In the genomic region with DNA sequence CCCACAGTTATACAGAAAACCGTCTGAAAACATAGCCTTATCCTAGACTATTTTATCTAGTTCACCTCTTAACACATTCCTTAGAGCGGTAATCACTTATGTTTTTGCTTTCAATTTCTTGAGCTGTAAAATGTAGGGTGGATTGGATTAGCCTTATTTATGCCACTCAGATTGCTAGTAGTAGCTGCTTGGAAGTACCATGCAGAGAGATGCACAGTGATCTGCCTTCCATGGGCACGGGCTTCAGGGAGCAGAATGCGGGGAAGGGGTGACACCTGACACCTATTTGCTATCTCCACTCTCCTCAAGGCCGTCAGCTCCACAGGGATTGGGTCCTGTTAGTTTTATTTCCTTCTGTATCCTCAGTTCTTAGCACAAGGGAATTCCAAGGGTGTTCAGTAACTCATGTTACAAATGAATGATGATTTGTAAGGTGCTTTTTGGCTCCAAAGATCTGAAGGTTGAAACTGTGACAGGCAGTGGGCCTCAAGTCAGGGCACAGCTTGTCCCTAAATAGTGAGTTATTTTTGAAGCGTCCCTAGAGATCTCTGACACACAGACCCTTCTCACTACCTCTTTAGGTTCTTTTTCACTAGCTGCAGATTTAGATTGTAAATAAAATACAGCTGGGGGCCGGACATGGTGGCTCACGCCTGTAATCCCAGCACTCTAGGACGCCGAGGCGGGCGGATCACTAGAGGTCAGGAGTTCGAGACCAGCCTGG, we compare ENCODE assay signal across 15 cellular contexts.
DNase-seq lines count a peak whose midpoint lies in the region; ATAC-seq, FAIRE-seq and TF ChIP-seq lines count a peak whose summit lies in the region.
"Had no signal": no experiment of that assay in that cellular context is flagged by ENCODE, and none has a peak within 500 bp of the region (broad histone marks: within the 10 kb centered on the region; RNA-seq: fewer than 3 reads in every experiment).

No MANE protein-coding gene starts in this region.

- ATAC-seq in GM18499 (IDR thresholded peaks at IDR 0.05; ENCODE audit: insufficient read depth, unreplicated experiment) (peak; percentile 35), HCT116 (no peak)
- ATAC-seq: T-cell had no signal

- H3K79me2 ChIP-seq in HCT116 (ENCODE audit: insufficient read depth, low read length) (no peaks in the 10 kb centered on the region), keratinocyte (ENCODE audit: control insufficient read depth, insufficient read depth, low read length) (no peaks in the 10 kb centered on the region)
- H3K79me2 ChIP-seq: parathyroid adenoma had no signal

- H3K4me1 Mint-ChIP-seq in HFFc6 (ENCODE audit: low read depth), result peaks cover 9% of the 10 kb centered on the region
- H3K4me1 Mint-ChIP-seq in activated T-helper 1 cell treated with anti-CD3 and anti-CD28 coated beads, Interleukin-12 subunit alpha, Interleukin-12 subunit beta, Interleukin-2, Interleukin-4 antibody, amounts not matched to agents 30 ng/mL and 10 ng/mL and 1 ng/mL, durations not matched to agents 14 hours and 24 hours and 36 hours (ENCODE audit: low read depth), result peaks cover 20% of the 10 kb centered on the region

- no peak overlapping the region for H3K4me2 ChIP-seq in HCT116 (ENCODE audit: low read length)
- no peak overlapping the region for H3K4me2 ChIP-seq in keratinocyte (ENCODE audit: control insufficient read depth, extremely low read depth, insufficient read depth, low read depth, low read length)

- no TSS peak for BruUV-seq in HCT116 (replicated peaks; lab: Mats Ljungman, UMichigan)

- H3K27ac ChIP-seq in HCT116 (ENCODE audit: low read depth, low read length) (no peak overlapping the region), keratinocyte (ENCODE audit: control insufficient read depth, insufficient read depth, low read length) (no peak overlapping the region)
- H3K27ac ChIP-seq: parathyroid adenoma, thoracic aorta had no signal

- peak overlapping the region; percentile 35 for H2AFZ ChIP-seq in HCT116 (ENCODE audit: low read depth, low read length, poor library complexity, severe bottlenecking)
- H2AFZ ChIP-seq in keratinocyte (ENCODE audit: control insufficient read depth, low read length), result no peak overlapping the region
- H2AFZ ChIP-seq: parathyroid adenoma had no signal

- H3K27ac Mint-ChIP-seq in HFFc6, result no peak overlapping the region
- H3K27ac Mint-ChIP-seq in activated T-helper 1 cell treated with anti-CD3 and anti-CD28 coated beads, Interleukin-12 subunit alpha, Interleukin-12 subunit beta, Interleukin-2, Interleukin-4 antibody, amounts not matched to agents 30 ng/mL and 10 ng/mL and 1 ng/mL, durations not matched to agents 14 hours and 24 hours and 36 hours, result no peak overlapping the region
- H3K27ac Mint-ChIP-seq: CD4-positive, alpha-beta T cell; T-cell had no signal

- intact Hi-C loops in HCT116 (cut with micrococcal nuclease), result loop anchor here (2.0 to 5.0 kb wide), 4 partner anchors 71 to 576 kb away; no protein-coding TSS in a partner anchor
- intact Hi-C loops in posterior vena cava (cut with DNase I), result no loop called here
- intact Hi-C loops in activated T-helper 1 cell treated with anti-CD3 and anti-CD28 coated beads, Interleukin-12 subunit alpha, Interleukin-12 subunit beta, Interleukin-2, Interleukin-4 antibody, amounts not matched to agents 30 ng/mL and 10 ng/mL and 1 ng/mL, durations not matched to agents 14 hours and 24 hours and 36 hours (cut with micrococcal nuclease), result loop anchor here (10.0 kb wide), 1 partner anchor 259 kb away; no protein-coding TSS in a partner anchor

- no peaks in the 10 kb centered on the region for H3K27me3 ChIP-seq in HCT116 (ENCODE audit: insufficient read depth, low read length)
- H3K27me3 ChIP-seq in keratinocyte (ENCODE audit: control insufficient read depth, extremely low read depth, insufficient read depth, low read length), result no peaks in the 10 kb centered on the region

- RAD21 ChIA-PET in HCT116 (lab: Charles Lee; ENCODE audit: low non-redundant PET in 1 of 2, low total read pairs in 2 of 2, uncharacterized antibody in 2 of 2, unreplicated experiment in 2 of 2), result interaction anchor here in 1 of 2 experiments (0.7 kb wide), 1 partner anchor 153 kb away, joined by 3 read pairs; no protein-coding TSS in a partner anchor

- DNase-seq in HCT116 (ENCODE audit: low read depth, low spot score) (no peak), NCI-H2107 (lab: John Stamatoyannopoulos, UW) (peak; percentile 46), keratinocyte (ENCODE audit: low read depth, low spot score) (no peak), posterior vena cava (ENCODE audit: low spot score) (no peak), HFFc6 (no peak)
- DNase-seq in activated CD4-positive, alpha-beta T cell treated with anti-CD3 and anti-CD28 coated beads, Interleukin-2, amount 50 U/mL, for 1 hour, result no peak
- DNase-seq in activated T-helper 1 cell treated with anti-CD3 and anti-CD28 coated beads, Interleukin-12 subunit alpha, Interleukin-12 subunit beta, Interleukin-2, Interleukin-4 antibody, amounts not matched to agents 30 ng/mL and 10 ng/mL and 1 ng/mL, durations not matched to agents 14 hours and 24 hours and 36 hours (ENCODE audit: low spot score), result no peak
- DNase-seq: anterior cingulate cortex; CD4-positive, alpha-beta T cell; kidney; NCI-H748 treated with DMSO at 0.1 percent for 48 hours; T-cell had no signal

- CTCF ChIA-PET in HCT116 (lab: Charles Lee), result interaction anchor here (1.4 to 2.5 kb wide), 3 partner anchors 12 to 153 kb away, joined by 4 to 12 read pairs (median 7); a partner anchor contains a TSS

- dilution Hi-C loops in keratinocyte (cut with MboI; ENCODE audit: extremely low pct_ligation_motif_present, low sequenced_read_pairs), result no loop called here

- no peaks in the 10 kb centered on the region for H3K9me1 ChIP-seq in keratinocyte (ENCODE audit: control insufficient read depth, extremely low read depth, insufficient read depth, low read length)

- H4K20me1 ChIP-seq in HCT116 (ENCODE audit: insufficient read depth) (no peaks in the 10 kb centered on the region), keratinocyte (ENCODE audit: control insufficient read depth, extremely low read depth, insufficient read depth, low read length) (no peaks in the 10 kb centered on the region)

- H3K27me3 Mint-ChIP-seq in HFFc6 (ENCODE audit: insufficient read depth), result peaks cover 18% of the 10 kb centered on the region
- peaks cover 20% of the 10 kb centered on the region for H3K27me3 Mint-ChIP-seq in activated T-helper 1 cell treated with anti-CD3 and anti-CD28 coated beads, Interleukin-12 subunit alpha, Interleukin-12 subunit beta, Interleukin-2, Interleukin-4 antibody, amounts not matched to agents 30 ng/mL and 10 ng/mL and 1 ng/mL, durations not matched to agents 14 hours and 24 hours and 36 hours (ENCODE audit: insufficient read depth)
- H3K27me3 Mint-ChIP-seq: CD4-positive, alpha-beta T cell; T-cell had no signal

- TF ChIP-seq CTCF in HCT116 (IDR thresholded peaks at IDR 0.05 in 2 of 3, conservative IDR thresholded peaks at IDR 0.05 in 1 of 3; ENCODE audit: borderline replicate concordance in 1 of 3, insufficient read depth in 1 of 3, low read depth in 2 of 3, low read length in 2 of 3), result no peak
- no peak for TF ChIP-seq CTCF in keratinocyte (optimal IDR thresholded peaks at IDR 0.05 in 1 of 3, IDR thresholded peaks at IDR 0.05 in 1 of 3, conservative IDR thresholded peaks at IDR 0.05 in 1 of 3; ENCODE audit: extremely low read depth in 1 of 3, insufficient read depth in 2 of 3, low read length in 3 of 3)
- no peak for TF ChIP-seq CTCF in HFFc6 (IDR thresholded peaks at IDR 0.05)

- H3K9me3 Mint-ChIP-seq in HFFc6, result no peaks in the 10 kb centered on the region
- no peaks in the 10 kb centered on the region for H3K9me3 Mint-ChIP-seq in activated T-helper 1 cell treated with anti-CD3 and anti-CD28 coated beads, Interleukin-12 subunit alpha, Interleukin-12 subunit beta, Interleukin-2, Interleukin-4 antibody, amounts not matched to agents 30 ng/mL and 10 ng/mL and 1 ng/mL, durations not matched to agents 14 hours and 24 hours and 36 hours
- H3K9me3 Mint-ChIP-seq: CD4-positive, alpha-beta T cell; T-cell had no signal

- peaks cover 0 to 6% of the 10 kb centered on the region in 2 experiments; a peak in 1 of 4 replicates for H3K4me1 ChIP-seq in HCT116 (ENCODE audit: control insufficient read depth in 1 of 2, insufficient read depth in 2 of 2, low read length in 2 of 2)
- H3K4me1 ChIP-seq in keratinocyte (ENCODE audit: control insufficient read depth, extremely low read depth, insufficient read depth, low read length), result no peaks in the 10 kb centered on the region

- H3K4me3 ChIP-seq in HCT116 (replicated peaks in 1 of 2; ENCODE audit: low read depth in 1 of 2, low read length in 2 of 2), result no peak overlapping the region
- H3K4me3 ChIP-seq in keratinocyte (ENCODE audit: control insufficient read depth in 2 of 3, extremely low read depth in 1 of 3, insufficient read depth in 2 of 3, low read depth in 1 of 3, low read length in 3 of 3), result no peak overlapping the region
- H3K4me3 ChIP-seq: thoracic aorta had no signal

- peak; percentile 13 for FAIRE-seq in keratinocyte (lab: Jason Lieb, UNC)
- FAIRE-seq: kidney had no signal

- no peaks in the 10 kb centered on the region for H3K36me3 ChIP-seq in HCT116 (ENCODE audit: control insufficient read depth in 1 of 2, insufficient read depth in 2 of 2, low read length in 2 of 2)
- no peaks in the 10 kb centered on the region for H3K36me3 ChIP-seq in keratinocyte (ENCODE audit: control insufficient read depth in 2 of 2, extremely low read depth in 1 of 2, insufficient read depth in 2 of 2, low read length in 2 of 2)
- H3K36me3 ChIP-seq: thoracic aorta had no signal

- no peaks in the 10 kb centered on the region for H3K36me3 Mint-ChIP-seq in HFFc6 (ENCODE audit: low read depth)
- no peaks in the 10 kb centered on the region for H3K36me3 Mint-ChIP-seq in activated T-helper 1 cell treated with anti-CD3 and anti-CD28 coated beads, Interleukin-12 subunit alpha, Interleukin-12 subunit beta, Interleukin-2, Interleukin-4 antibody, amounts not matched to agents 30 ng/mL and 10 ng/mL and 1 ng/mL, durations not matched to agents 14 hours and 24 hours and 36 hours (ENCODE audit: low read depth)
- H3K36me3 Mint-ChIP-seq: T-cell had no signal

- no peak overlapping the region for H3K9ac ChIP-seq in HCT116 (ENCODE audit: low read length)
- H3K9ac ChIP-seq in keratinocyte (ENCODE audit: control insufficient read depth, extremely low read depth, insufficient read depth, low read length), result no peak overlapping the region
- H3K9ac ChIP-seq: parathyroid adenoma had no signal

- TF ChIP-seq RAD21 in HCT116 (IDR thresholded peaks at IDR 0.05; ENCODE audit: low read depth), result no peak

- H3K4me3 Mint-ChIP-seq in HFFc6, result no peak overlapping the region
- H3K4me3 Mint-ChIP-seq in activated T-helper 1 cell treated with anti-CD3 and anti-CD28 coated beads, Interleukin-12 subunit alpha, Interleukin-12 subunit beta, Interleukin-2, Interleukin-4 antibody, amounts not matched to agents 30 ng/mL and 10 ng/mL and 1 ng/mL, durations not matched to agents 14 hours and 24 hours and 36 hours, result no peak overlapping the region
- H3K4me3 Mint-ChIP-seq: CD4-positive, alpha-beta T cell; T-cell had no signal

- no peak for TF ChIP-seq POLR2A in HCT116 (IDR thresholded peaks at IDR 0.05; ENCODE audit: borderline replicate concordance, extremely low read depth, insufficient read depth, insufficient read length)

- POLR2A ChIA-PET in HCT116 (lab: Charles Lee), result no interaction called here

- H3K9me2 ChIP-seq in HCT116 (ENCODE audit: insufficient read depth), result no peaks in the 10 kb centered on the region

- H3K9me3 ChIP-seq in HCT116 (ENCODE audit: control insufficient read depth in 1 of 2, insufficient read depth in 1 of 2, low read depth in 1 of 2, low read length in 2 of 2), result no peaks in the 10 kb centered on the region
- no peaks in the 10 kb centered on the region for H3K9me3 ChIP-seq in keratinocyte (ENCODE audit: control insufficient read depth, low read depth, low read length)
- H3K9me3 ChIP-seq: thoracic aorta had no signal

Comparison
In these comparisons a context has a peak if more than half of its experiments do, and no peak if none do; other contexts are left out.
1. intact Hi-C loops: an anchor here in HCT116 (2.0 to 5.0 kb wide) and activated T-helper 1 cell treated with anti-CD3 and anti-CD28 coated beads, Interleukin-12 subunit alpha, Interleukin-12 subunit beta, Interleukin-2, Interleukin-4 antibody, amounts not matched to agents 30 ng/mL and 10 ng/mL and 1 ng/mL, durations not matched to agents 14 hours and 24 hours and 36 hours (10.0 kb wide); none called in posterior vena cava.